Comparison of ENCODE assay signal across 8 cellular contexts in the genomic region with DNA sequence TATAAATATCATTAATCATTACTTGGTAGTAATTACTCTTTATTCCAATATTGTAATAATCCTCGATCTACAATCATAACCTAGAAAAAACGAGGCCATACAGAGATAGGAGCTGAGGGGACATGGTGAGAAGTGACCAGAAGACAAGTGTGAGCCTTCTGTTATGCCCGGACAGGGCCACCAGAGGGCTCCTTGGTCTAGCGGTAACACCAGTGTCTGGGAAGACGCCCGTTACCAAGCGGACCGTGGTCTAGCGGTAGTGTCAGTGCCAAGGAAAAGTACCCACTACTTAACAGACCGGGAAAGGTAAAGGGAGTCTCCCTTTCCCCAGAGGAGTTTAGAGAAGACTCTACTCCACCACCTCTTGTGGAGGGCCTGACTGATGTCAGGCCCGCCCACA. TPM values are rescaled to one million over a fixed set of nuclear protein-coding genes. Genes with fewer than 3 reads are reported as not detected.
DNase-seq lines count a peak whose midpoint lies in the region; ATAC-seq and TF ChIP-seq lines count a peak whose summit lies in the region.
"Not testable (repeated sequence)": the region's sequence is repeated elsewhere in the genome, so short reads cannot be mapped to it uniquely, and the experiment has no call there.

No MANE protein-coding gene starts in this region.

- H3K9me3 Mint-ChIP-seq in Calu3 (ENCODE audit: low read depth, unreplicated experiment) (peaks cover 13% of the 10 kb centered on the region), HFFc6 (peaks cover 24% of the 10 kb centered on the region), endodermal cell (peaks cover 48% of the 10 kb centered on the region)
- H3K9me3 Mint-ChIP-seq in activated T-cell treated with anti-CD3 and anti-CD28 coated beads, Interleukin-2, amount 50 U/mL, for 24 hours: peaks cover 20% of the 10 kb centered on the region

- not testable (repeated sequence) for H3K4me3 Mint-ChIP-seq in Calu3 (ENCODE audit: low read depth, unreplicated experiment); HFFc6; activated T-cell treated with anti-CD3 and anti-CD28 coated beads, Interleukin-2, amount 50 U/mL, for 24 hours; endodermal cell

- POLR2A ChIA-PET in PC-9 (lab: Charles Lee; ENCODE audit: unreplicated experiment): not testable (repeated sequence)

- not testable (repeated sequence) for H3K27me3 ChIP-seq in PC-9 (ENCODE audit: insufficient read depth, low read depth); endodermal cell (ENCODE audit: control insufficient read depth, insufficient read depth, low read length, poor library complexity, severe bottlenecking); right atrium auricular region; osteoblast (ENCODE audit: insufficient read depth, low read length); upper lobe of right lung

- WGBS in endodermal cell (ENCODE audit: insufficient coverage in 1 of 2, insufficient read length in 1 of 2), 2 experiments: 57 to 79% methylated on average over 7 to 10 of the region's 11 CpGs

- H3K36me3 Mint-ChIP-seq in Calu3 (ENCODE audit: insufficient read depth, unreplicated experiment) (peaks cover 29% of the 10 kb centered on the region), HFFc6 (ENCODE audit: low read depth) (peaks cover 15% of the 10 kb centered on the region)
- peaks cover 54% of the 10 kb centered on the region for H3K36me3 Mint-ChIP-seq in activated T-cell treated with anti-CD3 and anti-CD28 coated beads, Interleukin-2, amount 50 U/mL, for 24 hours (ENCODE audit: low read depth)
- H3K36me3 Mint-ChIP-seq in endodermal cell (ENCODE audit: low read depth): not testable (repeated sequence)

- H3K9me3 ChIP-seq in PC-9 (ENCODE audit: insufficient read depth, low read depth): peaks cover 32% of the 10 kb centered on the region
- peaks cover 24% of the 10 kb centered on the region for H3K9me3 ChIP-seq in endodermal cell (ENCODE audit: control insufficient read depth, low read length)
- peaks cover 7 to 26% of the 10 kb centered on the region in 2 donors for H3K9me3 ChIP-seq in right atrium auricular region
- not testable (repeated sequence) for H3K9me3 ChIP-seq in osteoblast (ENCODE audit: low read depth, low read length); upper lobe of right lung

- not testable (repeated sequence) for H3K27ac Mint-ChIP-seq in Calu3 (ENCODE audit: unreplicated experiment); HFFc6; activated T-cell treated with anti-CD3 and anti-CD28 coated beads, Interleukin-2, amount 50 U/mL, for 24 hours; endodermal cell

- not testable (repeated sequence) for ATAC-seq in upper lobe of right lung

- not testable (repeated sequence) for H3K9me2 ChIP-seq in PC-9 (ENCODE audit: insufficient read depth)

- H4K20me1 ChIP-seq in PC-9 (ENCODE audit: insufficient read depth); osteoblast (ENCODE audit: insufficient read depth, low read length): not testable (repeated sequence)

- H3K4me1 ChIP-seq in PC-9 (replicated peaks; ENCODE audit: insufficient read depth); endodermal cell (ENCODE audit: control insufficient read depth, insufficient read depth, low read length); right atrium auricular region; osteoblast (ENCODE audit: insufficient read depth, low read length); upper lobe of right lung: not testable (repeated sequence)

- H3K4me1 Mint-ChIP-seq in Calu3 (ENCODE audit: low read depth, unreplicated experiment); HFFc6 (ENCODE audit: low read depth); activated T-cell treated with anti-CD3 and anti-CD28 coated beads, Interleukin-2, amount 50 U/mL, for 24 hours (ENCODE audit: low read depth); endodermal cell: not testable (repeated sequence)

- not testable (repeated sequence) for H3K9ac ChIP-seq in endodermal cell (ENCODE audit: extremely low read depth, low read length, poor library complexity, severe bottlenecking)

- H3K79me2 ChIP-seq in PC-9 (ENCODE audit: low read depth); osteoblast (ENCODE audit: insufficient read depth, low read length): not testable (repeated sequence)

- H2AFZ ChIP-seq in PC-9; osteoblast (ENCODE audit: low read length): not testable (repeated sequence)

- peaks cover 16% of the 10 kb centered on the region; the same call in 1 of the 2 replicates for H3F3A ChIP-seq in PC-9 (ENCODE audit: insufficient read depth, low read depth)

- CTCF ChIA-PET in Calu3 (lab: Charles Lee); PC-9 (lab: Charles Lee): not testable (repeated sequence)

- not testable (repeated sequence) for DNase-seq in Calu3; HFFc6; PC-9; osteoblast (ENCODE audit: insufficient read length, low spot score, missing footprints)
- peak; percentile 27 for DNase-seq in activated T-cell treated with anti-CD3 and anti-CD28 coated beads, Interleukin-2, amount 50 U/mL, for 24 hours
- DNase-seq in endodermal cell (peak; percentile 64), right atrium auricular region (ENCODE audit: low spot score) (peak; percentile 49), upper lobe of right lung (peak; percentile 40)

- H3K4me3 ChIP-seq in PC-9; endodermal cell (ENCODE audit: low read length); right atrium auricular region; osteoblast (ENCODE audit: insufficient read depth, low read length); upper lobe of right lung: not testable (repeated sequence)

- BruUV-seq in Calu3 (replicated peaks; lab: Mats Ljungman, UMichigan); PC-9 (replicated peaks; lab: Mats Ljungman, UMichigan): not testable (repeated sequence)

- TF ChIP-seq CTCF in Calu3 (IDR thresholded peaks at IDR 0.05; ENCODE audit: unreplicated experiment) (peak; percentile 25), HFFc6 (IDR thresholded peaks at IDR 0.05) (peak; percentile 74), PC-9 (conservative IDR thresholded peaks at IDR 0.05) (peak; percentile 57; the same call in 1 of the 2 replicates), endodermal cell (conservative IDR thresholded peaks at IDR 0.05) (peak; percentile 70), right atrium auricular region (IDR thresholded peaks at IDR 0.05) (peak in 1 of 2 donors; percentile 39), osteoblast (IDR thresholded peaks at IDR 0.05; ENCODE audit: extremely low read depth, low read depth, low read length) (peak; percentile 40), upper lobe of right lung (IDR thresholded peaks at IDR 0.05) (peak; percentile 22)

- not testable (repeated sequence) for H3K27me3 Mint-ChIP-seq in Calu3 (ENCODE audit: unreplicated experiment); HFFc6 (ENCODE audit: insufficient read depth); activated T-cell treated with anti-CD3 and anti-CD28 coated beads, Interleukin-2, amount 50 U/mL, for 24 hours
- peaks cover 11% of the 10 kb centered on the region for H3K27me3 Mint-ChIP-seq in endodermal cell (ENCODE audit: insufficient read depth)

- peaks cover 35% of the 10 kb centered on the region for H3K36me3 ChIP-seq in PC-9 (ENCODE audit: low read depth)
- H3K36me3 ChIP-seq in endodermal cell (ENCODE audit: control insufficient read depth, insufficient read depth, low read length); right atrium auricular region; osteoblast (ENCODE audit: insufficient read depth, low read length); upper lobe of right lung: not testable (repeated sequence)

- H3K27ac ChIP-seq in PC-9; endodermal cell (ENCODE audit: low read depth, low read length); right atrium auricular region; osteoblast (ENCODE audit: low read depth, low read length); upper lobe of right lung: not testable (repeated sequence)

- H3K4me2 ChIP-seq in PC-9; osteoblast (ENCODE audit: insufficient read depth, low read length): not testable (repeated sequence)

- intact Hi-C loops in Calu3 (cut with micrococcal nuclease; ENCODE audit: unreplicated experiment); PC-9 (cut with micrococcal nuclease; ENCODE audit: unreplicated experiment); upper lobe of right lung (cut with DNase I): not testable (repeated sequence)

RNA-seq across cellular contexts. Expression of a gene that starts 59.5 kb away (rescaled TPM):
- total RNA-seq in Calu3 (2022): 41.8 and 51.5 TPM in 2 replicates
- total RNA-seq in HFFc6 (2021; fragmentation: NEBNext Ultra II Directional; extraction: Animal tissue kit (Norgen Biotek cat#: 25700)): 100 to 1,000 TPM; 315 to 403 (median 350) TPM
- total RNA-seq in PC-9 (2021): 302 and 319 TPM in 2 replicates
- 10 to 100 TPM; 37.8 to 69.7 TPM for total RNA-seq in endodermal cell
- polyA plus RNA-seq in endodermal cell (2013, experiment 1 of 2): 55.9 TPM
- polyA plus RNA-seq in endodermal cell (2013, experiment 2 of 2): 56.9 TPM
- total RNA-seq in right atrium auricular region: 100 to 1,000 TPM in 1 of 2 donors, 10 to 100 TPM in 1; 77.4 to 103 TPM
- 44.8 and 54.3 TPM in 2 replicates for total RNA-seq in osteoblast
- 24.8 TPM for total RNA-seq in upper lobe of right lung
